In genomic region chrX:154840856-154841255, GRCh38 we compare ENCODE assay signal across 8 cellular contexts. TPM values are rescaled to one million over a fixed set of nuclear protein-coding genes. Genes with fewer than 3 reads are reported as not detected.
A peak's percentile ranks its signal among the peaks of the same experiment; 100 is the strongest.
DNase-seq lines count a peak whose midpoint lies in the region; ATAC-seq and TF ChIP-seq lines count a peak whose summit lies in the region.

No MANE protein-coding gene starts in this region.

- intact Hi-C loops in heart right ventricle (cut with DNase I) = loop anchor here in 1 of 10 donors (10.0 kb wide), 1 partner anchor 1186 kb away; no protein-coding TSS in a partner anchor
- intact Hi-C loops in sigmoid colon (cut with DNase I) = no loop called here

- TF ChIP-seq CTCF in heart right ventricle (IDR thresholded peaks at IDR 0.05) (peak in 7 of 9 donors; percentile 33 to 57 (median 49)), right atrium auricular region (IDR thresholded peaks at IDR 0.05) (peak in 1 of 2 donors; percentile 43), LNCAP (IDR thresholded peaks at IDR 0.05) (peak; percentile 37; the same call in 1 of the 2 replicates), RWPE2 (IDR thresholded peaks at IDR 0.05; ENCODE audit: poor library complexity, severe bottlenecking) (peak; percentile 61), fibroblast of pulmonary artery (IDR thresholded peaks at IDR 0.05; ENCODE audit: low read length, missing control alignments) (peak; percentile 46), sigmoid colon (IDR thresholded peaks at IDR 0.05) (peak in 3 of 4 experiments; percentile 14 to 19 (median 16))

- H3K27ac ChIP-seq in heart right ventricle (no peak overlapping the region), right atrium auricular region (no peak overlapping the region), RWPE2 (ENCODE audit: poor library complexity, severe bottlenecking) (no peak overlapping the region), sigmoid colon (no peak overlapping the region)

- H3K4me3 ChIP-seq in heart right ventricle = no peak overlapping the region
- H3K4me3 ChIP-seq in right atrium auricular region = no peak overlapping the region
- H3K4me3 ChIP-seq in RWPE2 (ENCODE audit: severe bottlenecking) = no peak overlapping the region
- H3K4me3 ChIP-seq in fibroblast of pulmonary artery (replicated peaks; ENCODE audit: low read depth, low read length) = no peak overlapping the region
- no peak overlapping the region for H3K4me3 ChIP-seq in sigmoid colon

- DNase-seq in heart right ventricle (no peak), right atrium auricular region (ENCODE audit: low spot score) (no peak), RWPE2 (ENCODE audit: low spot score) (no peak), fibroblast of pulmonary artery (ENCODE audit: low read depth) (peak; percentile 79), sigmoid colon (no peak)

- H3K27me3 ChIP-seq in heart right ventricle (no peaks in the 10 kb centered on the region), right atrium auricular region (no peaks in the 10 kb centered on the region), RWPE2 (ENCODE audit: insufficient read depth, poor library complexity, severe bottlenecking) (no peaks in the 10 kb centered on the region), sigmoid colon (no peaks in the 10 kb centered on the region)

- 93 to 98% methylated on average over 2 of the region's 2 CpGs for whole genome bisulfite sequencing in heart right ventricle, 2 donors
- 90 to 97% methylated on average over 2 of the region's 2 CpGs for WGBS in sigmoid colon, 2 donors

- no peaks in the 10 kb centered on the region for H3K9me3 ChIP-seq in heart right ventricle
- no peaks in the 10 kb centered on the region for H3K9me3 ChIP-seq in right atrium auricular region
- no peaks in the 10 kb centered on the region for H3K9me3 ChIP-seq in RWPE2 (ENCODE audit: severe bottlenecking)
- no peaks in the 10 kb centered on the region for H3K9me3 ChIP-seq in sigmoid colon

- TF ChIP-seq EP300 in sigmoid colon (IDR thresholded peaks at IDR 0.05) = no peak

- H3K36me3 ChIP-seq in heart right ventricle (peaks cover 0 to 15% (median 0%) of the 10 kb centered on the region in 9 donors), right atrium auricular region (no peaks in the 10 kb centered on the region), RWPE2 (ENCODE audit: low read depth) (no peaks in the 10 kb centered on the region), sigmoid colon (no peaks in the 10 kb centered on the region)

- no peaks in the 10 kb centered on the region for H3K4me1 ChIP-seq in heart right ventricle
- H3K4me1 ChIP-seq in right atrium auricular region = no peaks in the 10 kb centered on the region
- H3K4me1 ChIP-seq in RWPE2 (ENCODE audit: insufficient read depth, poor library complexity, severe bottlenecking) = no peaks in the 10 kb centered on the region
- H3K4me1 ChIP-seq in sigmoid colon = no peaks in the 10 kb centered on the region

- ATAC-seq in heart right ventricle (no peak), RWPE2 (ENCODE audit: low read depth) (0 out of 3 replicates have a peak, but pooled peaks have one; percentile 40), GM21381 (IDR thresholded peaks at IDR 0.05; ENCODE audit: unreplicated experiment) (no peak), HG02970 (IDR thresholded peaks at IDR 0.05; ENCODE audit: low FRiP score, unreplicated experiment) (no peak)

- no peak for TF ChIP-seq POLR2A in sigmoid colon (IDR thresholded peaks at IDR 0.05)

RNA-seq across cellular contexts. Expression of gene SMIM9, which starts 6.4 kb away (rescaled TPM):
- total RNA-seq in heart right ventricle = under 1 TPM in 3 of 10 donors, not detected in 7; 0.28 to 0.47 (median 0.28) TPM
- polyA plus RNA-seq in heart right ventricle = not detected
- not detected for total RNA-seq in right atrium auricular region
- total RNA-seq in sigmoid colon = 1 to 10 TPM in 1 of 4 donors, not detected in 3; 2.3 TPM
- polyA plus RNA-seq in sigmoid colon = not detected

RNA-seq across cellular contexts. Expression of gene MPP1, which starts 35.6 kb away (rescaled TPM):
- total RNA-seq in heart right ventricle (10 to 100 TPM; 31.8 to 50.6 (median 40.3) TPM), right atrium auricular region (10 to 100 TPM; 20.1 to 27.5 TPM), sigmoid colon (10 to 100 TPM; 24.6 to 36.7 (median 28.2) TPM)
- polyA plus RNA-seq in heart right ventricle (10 to 100 TPM; 18.4 to 20.8 TPM), sigmoid colon (10 to 100 TPM; 16.4 to 30.3 (median 22.2) TPM)

RNA-seq across cellular contexts. Expression of gene F8A1, which starts 45.3 kb away (rescaled TPM):
- total RNA-seq in heart right ventricle (10 to 100 TPM; 16.1 to 34.3 (median 26.9) TPM), right atrium auricular region (10 to 100 TPM in 1 of 2 donors, 1 to 10 TPM in 1; 8.4 to 12.2 TPM), sigmoid colon (1 to 10 TPM in 3 of 4 donors, not detected in 1; 3.6 to 4.1 (median 3.6) TPM)
- polyA plus RNA-seq in heart right ventricle (10 to 100 TPM; 13.9 to 41.5 TPM), sigmoid colon (10 to 100 TPM; 16.2 to 22.2 (median 16.2) TPM)
